1 cellular context compared by ENCODE assay signal in the genomic region with DNA sequence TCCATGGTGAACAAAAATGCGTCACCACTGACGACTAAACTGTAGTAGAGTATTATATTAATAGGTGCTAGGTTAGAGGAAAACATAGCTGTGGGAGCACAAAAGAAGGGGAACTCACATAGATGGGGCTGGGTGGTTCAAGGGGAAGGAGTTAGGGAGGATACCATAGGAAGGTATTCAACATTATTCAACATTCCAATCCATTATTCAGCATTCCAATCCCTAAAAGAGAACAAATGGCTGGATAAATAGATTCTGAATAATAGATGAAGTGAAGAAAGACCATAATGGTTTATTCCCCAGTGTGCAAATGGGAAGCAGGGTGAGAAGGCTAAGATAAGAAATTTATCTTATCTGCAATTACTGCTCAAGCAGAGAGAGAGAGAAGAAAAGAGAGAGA.
TF ChIP-seq lines count a peak whose summit lies in the region.

No MANE protein-coding gene starts in this region.

TF ChIP-seq in GM23338, 12 proteins besides CTCF, POLR2A, EP300 and RAD21 (continued from another document):
- TF ChIP-seq, protein P1, sequence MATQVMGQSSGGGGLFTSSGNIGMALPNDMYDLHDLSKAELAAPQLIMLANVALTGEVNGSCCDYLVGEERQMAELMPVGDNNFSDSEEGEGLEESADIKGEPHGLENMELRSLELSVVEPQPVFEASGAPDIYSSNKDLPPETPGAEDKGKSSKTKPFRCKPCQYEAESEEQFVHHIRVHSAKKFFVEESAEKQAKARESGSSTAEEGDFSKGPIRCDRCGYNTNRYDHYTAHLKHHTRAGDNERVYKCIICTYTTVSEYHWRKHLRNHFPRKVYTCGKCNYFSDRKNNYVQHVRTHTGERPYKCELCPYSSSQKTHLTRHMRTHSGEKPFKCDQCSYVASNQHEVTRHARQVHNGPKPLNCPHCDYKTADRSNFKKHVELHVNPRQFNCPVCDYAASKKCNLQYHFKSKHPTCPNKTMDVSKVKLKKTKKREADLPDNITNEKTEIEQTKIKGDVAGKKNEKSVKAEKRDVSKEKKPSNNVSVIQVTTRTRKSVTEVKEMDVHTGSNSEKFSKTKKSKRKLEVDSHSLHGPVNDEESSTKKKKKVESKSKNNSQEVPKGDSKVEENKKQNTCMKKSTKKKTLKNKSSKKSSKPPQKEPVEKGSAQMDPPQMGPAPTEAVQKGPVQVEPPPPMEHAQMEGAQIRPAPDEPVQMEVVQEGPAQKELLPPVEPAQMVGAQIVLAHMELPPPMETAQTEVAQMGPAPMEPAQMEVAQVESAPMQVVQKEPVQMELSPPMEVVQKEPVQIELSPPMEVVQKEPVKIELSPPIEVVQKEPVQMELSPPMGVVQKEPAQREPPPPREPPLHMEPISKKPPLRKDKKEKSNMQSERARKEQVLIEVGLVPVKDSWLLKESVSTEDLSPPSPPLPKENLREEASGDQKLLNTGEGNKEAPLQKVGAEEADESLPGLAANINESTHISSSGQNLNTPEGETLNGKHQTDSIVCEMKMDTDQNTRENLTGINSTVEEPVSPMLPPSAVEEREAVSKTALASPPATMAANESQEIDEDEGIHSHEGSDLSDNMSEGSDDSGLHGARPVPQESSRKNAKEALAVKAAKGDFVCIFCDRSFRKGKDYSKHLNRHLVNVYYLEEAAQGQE (IDR thresholded peaks at IDR 0.05; ENCODE audit: unreplicated experiment): no peak
- TF ChIP-seq, protein P2, sequence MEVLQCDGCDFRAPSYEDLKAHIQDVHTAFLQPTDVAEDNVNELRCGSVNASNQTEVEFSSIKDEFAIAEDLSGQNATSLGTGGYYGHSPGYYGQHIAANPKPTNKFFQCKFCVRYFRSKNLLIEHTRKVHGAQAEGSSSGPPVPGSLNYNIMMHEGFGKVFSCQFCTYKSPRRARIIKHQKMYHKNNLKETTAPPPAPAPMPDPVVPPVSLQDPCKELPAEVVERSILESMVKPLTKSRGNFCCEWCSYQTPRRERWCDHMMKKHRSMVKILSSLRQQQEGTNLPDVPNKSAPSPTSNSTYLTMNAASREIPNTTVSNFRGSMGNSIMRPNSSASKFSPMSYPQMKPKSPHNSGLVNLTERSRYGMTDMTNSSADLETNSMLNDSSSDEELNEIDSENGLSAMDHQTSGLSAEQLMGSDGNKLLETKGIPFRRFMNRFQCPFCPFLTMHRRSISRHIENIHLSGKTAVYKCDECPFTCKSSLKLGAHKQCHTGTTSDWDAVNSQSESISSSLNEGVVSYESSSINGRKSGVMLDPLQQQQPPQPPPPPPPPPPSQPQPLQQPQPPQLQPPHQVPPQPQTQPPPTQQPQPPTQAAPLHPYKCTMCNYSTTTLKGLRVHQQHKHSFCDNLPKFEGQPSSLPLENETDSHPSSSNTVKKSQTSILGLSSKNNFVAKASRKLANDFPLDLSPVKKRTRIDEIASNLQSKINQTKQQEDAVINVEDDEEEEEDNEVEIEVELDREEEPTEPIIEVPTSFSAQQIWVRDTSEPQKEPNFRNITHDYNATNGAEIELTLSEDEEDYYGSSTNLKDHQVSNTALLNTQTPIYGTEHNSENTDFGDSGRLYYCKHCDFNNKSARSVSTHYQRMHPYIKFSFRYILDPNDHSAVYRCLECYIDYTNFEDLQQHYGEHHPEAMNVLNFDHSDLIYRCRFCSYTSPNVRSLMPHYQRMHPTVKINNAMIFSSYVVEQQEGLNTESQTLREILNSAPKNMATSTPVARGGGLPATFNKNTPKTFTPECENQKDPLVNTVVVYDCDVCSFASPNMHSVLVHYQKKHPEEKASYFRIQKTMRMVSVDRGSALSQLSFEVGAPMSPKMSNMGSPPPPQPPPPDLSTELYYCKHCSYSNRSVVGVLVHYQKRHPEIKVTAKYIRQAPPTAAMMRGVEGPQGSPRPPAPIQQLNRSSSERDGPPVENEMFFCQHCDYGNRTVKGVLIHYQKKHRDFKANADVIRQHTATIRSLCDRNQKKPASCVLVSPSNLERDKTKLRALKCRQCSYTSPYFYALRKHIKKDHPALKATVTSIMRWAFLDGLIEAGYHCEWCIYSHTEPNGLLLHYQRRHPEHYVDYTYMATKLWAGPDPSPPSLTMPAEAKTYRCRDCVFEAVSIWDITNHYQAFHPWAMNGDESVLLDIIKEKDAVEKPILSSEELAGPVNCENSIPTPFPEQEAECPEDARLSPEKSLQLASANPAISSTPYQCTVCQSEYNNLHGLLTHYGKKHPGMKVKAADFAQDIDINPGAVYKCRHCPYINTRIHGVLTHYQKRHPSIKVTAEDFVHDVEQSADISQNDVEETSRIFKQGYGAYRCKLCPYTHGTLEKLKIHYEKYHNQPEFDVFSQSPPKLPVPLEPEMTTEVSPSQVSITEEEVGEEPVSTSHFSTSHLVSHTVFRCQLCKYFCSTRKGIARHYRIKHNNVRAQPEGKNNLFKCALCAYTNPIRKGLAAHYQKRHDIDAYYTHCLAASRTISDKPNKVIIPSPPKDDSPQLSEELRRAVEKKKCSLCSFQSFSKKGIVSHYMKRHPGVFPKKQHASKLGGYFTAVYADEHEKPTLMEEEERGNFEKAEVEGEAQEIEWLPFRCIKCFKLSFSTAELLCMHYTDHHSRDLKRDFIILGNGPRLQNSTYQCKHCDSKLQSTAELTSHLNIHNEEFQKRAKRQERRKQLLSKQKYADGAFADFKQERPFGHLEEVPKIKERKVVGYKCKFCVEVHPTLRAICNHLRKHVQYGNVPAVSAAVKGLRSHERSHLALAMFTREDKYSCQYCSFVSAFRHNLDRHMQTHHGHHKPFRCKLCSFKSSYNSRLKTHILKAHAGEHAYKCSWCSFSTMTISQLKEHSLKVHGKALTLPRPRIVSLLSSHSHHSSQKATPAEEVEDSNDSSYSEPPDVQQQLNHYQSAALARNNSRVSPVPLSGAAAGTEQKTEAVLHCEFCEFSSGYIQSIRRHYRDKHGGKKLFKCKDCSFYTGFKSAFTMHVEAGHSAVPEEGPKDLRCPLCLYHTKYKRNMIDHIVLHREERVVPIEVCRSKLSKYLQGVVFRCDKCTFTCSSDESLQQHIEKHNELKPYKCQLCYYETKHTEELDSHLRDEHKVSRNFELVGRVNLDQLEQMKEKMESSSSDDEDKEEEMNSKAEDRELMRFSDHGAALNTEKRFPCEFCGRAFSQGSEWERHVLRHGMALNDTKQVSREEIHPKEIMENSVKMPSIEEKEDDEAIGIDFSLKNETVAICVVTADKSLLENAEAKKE (CRISPR knock-in tag; IDR thresholded peaks at IDR 0.05): no peak
- no peak for TF ChIP-seq EZH2 (IDR thresholded peaks at IDR 0.05; ENCODE audit: low read depth, unreplicated experiment)
- TF ChIP-seq POLR2AphosphoS5 (IDR thresholded peaks at IDR 0.05; ENCODE audit: low read depth): no peak
- TF ChIP-seq ZNF114 (CRISPR knock-in tag; IDR thresholded peaks at IDR 0.05): no peak
- no peak for TF ChIP-seq CREB1 (CRISPR knock-in tag; IDR thresholded peaks at IDR 0.05; ENCODE audit: low read depth)
- no peak for TF ChIP-seq STAT1 (IDR thresholded peaks at IDR 0.05; ENCODE audit: unreplicated experiment)
TF ChIP-seq in GM23338: peak in this region for 0.
